Comparison of ENCODE assay signal across 7 cellular contexts in genomic region chr6:169479783-169480495, GRCh38.
"Had no signal": no experiment of that assay in that cellular context is flagged by ENCODE, and none has a peak within 500 bp of the region (broad histone marks: within the 10 kb centered on the region; RNA-seq: fewer than 3 reads in every experiment).

No MANE protein-coding gene starts in this region.

- H3K4me3 ChIP-seq: HAP-1 had no signal

- H3K4me1 ChIP-seq: HAP-1 had no signal

- DNase-seq: GOT3, H7, HFFc6, KG1 had no signal

- ATAC-seq: HCT116 had no signal

- H3K36me3 ChIP-seq: HAP-1 had no signal

- FAIRE-seq: HTR-8/SVneo had no signal
